ENCODE assay signal across 15 cellular contexts in genomic region chr19:34215006-34215665, GRCh38. TPM values are rescaled to one million over a fixed set of nuclear protein-coding genes. Genes with fewer than 3 reads are reported as not detected.
DNase-seq lines count a peak whose midpoint lies in the region; ATAC-seq and TF ChIP-seq lines count a peak whose summit lies in the region.
"Had no signal": no experiment of that assay in that cellular context is flagged by ENCODE, and none has a peak within 500 bp of the region (broad histone marks: within the 10 kb centered on the region; RNA-seq: fewer than 3 reads in every experiment).

No MANE protein-coding gene starts in this region.

- ATAC-seq in activated naive CD8-positive, alpha-beta T cell treated with anti-CD3 and anti-CD28 coated beads, Interleukin-2, amount 10 ng/mL, durations not matched to agents 7 days and 5 days (ENCODE audit: low read depth), result no peak
- ATAC-seq in activated T-helper 17 cell treated with anti-CD3 and anti-CD28 coated beads, Interleukin-2, amount 50 U/mL, for 72 hours (replicated peaks), result no peak
- ATAC-seq in stimulated activated naive B cell treated with anti-CD40 and anti-IgM and Interleukin-4, amounts not matched to agents 10 μg/mL and 1 μg/mL and 100 μg/mL, for 72 hours (replicated peaks), result no peak
- ATAC-seq in HG03521 (IDR thresholded peaks at IDR 0.05; ENCODE audit: unreplicated experiment), result no peak

- H3K27ac ChIP-seq in HEK293 (ENCODE audit: extremely low read depth, low read depth, low read length) (peak overlapping the region; percentile 38), right atrium auricular region (no peak overlapping the region)

- CTCF ChIA-PET in HEK293 (lab: Yijun Ruan, JAX), result interaction anchor here (0.7 kb wide), 1 partner anchor 293 kb away, joined by 3 read pairs; no protein-coding TSS in a partner anchor

- H3K36me3 Mint-ChIP-seq in activated naive CD8-positive, alpha-beta T cell treated with anti-CD3 and anti-CD28 coated beads, Interleukin-2, amount 10 ng/mL, durations not matched to agents 7 days and 5 days, result peaks cover 20% of the 10 kb centered on the region
- peaks cover 39% of the 10 kb centered on the region for H3K36me3 Mint-ChIP-seq in activated naive CD8-positive, alpha-beta T cell treated with anti-CD3 and anti-CD28 coated beads for 36 hours
- peaks cover 89% of the 10 kb centered on the region for H3K36me3 Mint-ChIP-seq in activated T-helper 17 cell treated with anti-CD3 and anti-CD28 coated beads, Interleukin-2, amount 50 U/mL, for 72 hours (ENCODE audit: low read depth)
- H3K36me3 Mint-ChIP-seq in stimulated activated naive B cell treated with anti-CD40 and anti-IgM and Interleukin-4, amounts not matched to agents 10 μg/mL and 1 μg/mL and 100 μg/mL, for 72 hours, result peaks cover 26 to 36% of the 10 kb centered on the region in 2 donors

- no peak for DNase-seq in activated naive CD8-positive, alpha-beta T cell treated with anti-CD3 and anti-CD28 coated beads, Interleukin-2, amount 10 ng/mL, durations not matched to agents 7 days and 5 days
- DNase-seq in activated naive CD8-positive, alpha-beta T cell treated with anti-CD3 and anti-CD28 coated beads for 36 hours, result no peak
- DNase-seq in stimulated activated naive B cell treated with anti-CD40 and anti-IgM and Interleukin-4, amounts not matched to agents 10 μg/mL and 1 μg/mL and 100 μg/mL, for 72 hours, result no peak
- DNase-seq in hippocampal formation (lab: John Stamatoyannopoulos, UW) (no peak), right atrium auricular region (ENCODE audit: low spot score) (no peak)
- DNase-seq: BE2C, MM.1S, NCI-H1092 treated with DMSO at 0.1 percent for 48 hours, NCI-H1694, NCI-H226, NCI-H524 treated with DMSO at 0.1 percent for 48 hours, SHP77 had no signal

- H3K4me1 ChIP-seq in HEK293 (ENCODE audit: control insufficient read depth, insufficient read depth, low read length) (peaks cover 35% of the 10 kb centered on the region), right atrium auricular region (no peaks in the 10 kb centered on the region)

- H3K9me3 ChIP-seq in HEK293 (ENCODE audit: control insufficient read depth, insufficient read depth, low read depth, low read length) (no peaks in the 10 kb centered on the region), right atrium auricular region (no peaks in the 10 kb centered on the region)
- H3K9me3 ChIP-seq: BE2C had no signal

- H3K4me3 Mint-ChIP-seq in activated naive CD8-positive, alpha-beta T cell treated with anti-CD3 and anti-CD28 coated beads, Interleukin-2, amount 10 ng/mL, durations not matched to agents 7 days and 5 days, result no peak overlapping the region
- H3K4me3 Mint-ChIP-seq in activated naive CD8-positive, alpha-beta T cell treated with anti-CD3 and anti-CD28 coated beads for 36 hours, result no peak overlapping the region
- no peak overlapping the region for H3K4me3 Mint-ChIP-seq in activated T-helper 17 cell treated with anti-CD3 and anti-CD28 coated beads, Interleukin-2, amount 50 U/mL, for 72 hours
- no peak overlapping the region for H3K4me3 Mint-ChIP-seq in stimulated activated naive B cell treated with anti-CD40 and anti-IgM and Interleukin-4, amounts not matched to agents 10 μg/mL and 1 μg/mL and 100 μg/mL, for 72 hours

- no peaks in the 10 kb centered on the region for H3K9me3 Mint-ChIP-seq in activated naive CD8-positive, alpha-beta T cell treated with anti-CD3 and anti-CD28 coated beads, Interleukin-2, amount 10 ng/mL, durations not matched to agents 7 days and 5 days
- H3K9me3 Mint-ChIP-seq in activated naive CD8-positive, alpha-beta T cell treated with anti-CD3 and anti-CD28 coated beads for 36 hours, result no peaks in the 10 kb centered on the region
- H3K9me3 Mint-ChIP-seq in activated T-helper 17 cell treated with anti-CD3 and anti-CD28 coated beads, Interleukin-2, amount 50 U/mL, for 72 hours, result no peaks in the 10 kb centered on the region
- no peaks in the 10 kb centered on the region for H3K9me3 Mint-ChIP-seq in stimulated activated naive B cell treated with anti-CD40 and anti-IgM and Interleukin-4, amounts not matched to agents 10 μg/mL and 1 μg/mL and 100 μg/mL, for 72 hours

- peaks cover 17% of the 10 kb centered on the region for H3K4me1 Mint-ChIP-seq in activated naive CD8-positive, alpha-beta T cell treated with anti-CD3 and anti-CD28 coated beads, Interleukin-2, amount 10 ng/mL, durations not matched to agents 7 days and 5 days
- H3K4me1 Mint-ChIP-seq in activated naive CD8-positive, alpha-beta T cell treated with anti-CD3 and anti-CD28 coated beads for 36 hours, result peaks cover 27% of the 10 kb centered on the region
- peaks cover 11% of the 10 kb centered on the region for H3K4me1 Mint-ChIP-seq in activated T-helper 17 cell treated with anti-CD3 and anti-CD28 coated beads, Interleukin-2, amount 50 U/mL, for 72 hours
- peaks cover 12 to 26% of the 10 kb centered on the region in 2 donors for H3K4me1 Mint-ChIP-seq in stimulated activated naive B cell treated with anti-CD40 and anti-IgM and Interleukin-4, amounts not matched to agents 10 μg/mL and 1 μg/mL and 100 μg/mL, for 72 hours

- H3K27ac Mint-ChIP-seq in activated naive CD8-positive, alpha-beta T cell treated with anti-CD3 and anti-CD28 coated beads, Interleukin-2, amount 10 ng/mL, durations not matched to agents 7 days and 5 days, result peak overlapping the region; percentile 10
- no peak overlapping the region for H3K27ac Mint-ChIP-seq in activated naive CD8-positive, alpha-beta T cell treated with anti-CD3 and anti-CD28 coated beads for 36 hours
- H3K27ac Mint-ChIP-seq in activated T-helper 17 cell treated with anti-CD3 and anti-CD28 coated beads, Interleukin-2, amount 50 U/mL, for 72 hours, result peak overlapping the region; percentile 10
- H3K27ac Mint-ChIP-seq in stimulated activated naive B cell treated with anti-CD40 and anti-IgM and Interleukin-4, amounts not matched to agents 10 μg/mL and 1 μg/mL and 100 μg/mL, for 72 hours, result peak overlapping the region; percentile 2

- H3K27me3 ChIP-seq in right atrium auricular region, result no peaks in the 10 kb centered on the region
- H3K27me3 ChIP-seq: BE2C had no signal

- no peak for TF ChIP-seq CTCF in HEK293 (tag by site-specific recombination; IDR thresholded peaks at IDR 0.05)
- TF ChIP-seq CTCF in right atrium auricular region (IDR thresholded peaks at IDR 0.05), result no peak

- H3K36me3 ChIP-seq in HEK293 (ENCODE audit: control insufficient read depth in 2 of 2, insufficient read depth in 1 of 2, low read length in 2 of 2) (peaks cover 57 to 83% of the 10 kb centered on the region in 2 experiments), right atrium auricular region (peaks cover 52% of the 10 kb centered on the region)

- no peaks in the 10 kb centered on the region for H3K27me3 Mint-ChIP-seq in activated naive CD8-positive, alpha-beta T cell treated with anti-CD3 and anti-CD28 coated beads, Interleukin-2, amount 10 ng/mL, durations not matched to agents 7 days and 5 days
- no peaks in the 10 kb centered on the region for H3K27me3 Mint-ChIP-seq in activated naive CD8-positive, alpha-beta T cell treated with anti-CD3 and anti-CD28 coated beads for 36 hours
- no peaks in the 10 kb centered on the region for H3K27me3 Mint-ChIP-seq in activated T-helper 17 cell treated with anti-CD3 and anti-CD28 coated beads, Interleukin-2, amount 50 U/mL, for 72 hours
- no peaks in the 10 kb centered on the region for H3K27me3 Mint-ChIP-seq in stimulated activated naive B cell treated with anti-CD40 and anti-IgM and Interleukin-4, amounts not matched to agents 10 μg/mL and 1 μg/mL and 100 μg/mL, for 72 hours

- POLR2A ChIA-PET in activated naive CD8-positive, alpha-beta T cell treated with anti-CD3 and anti-CD28 coated beads, Interleukin-2, amount 10 ng/mL, durations not matched to agents 7 days and 5 days (lab: Charles Lee), result no interaction called here
- POLR2A ChIA-PET in HEK293 (lab: Yijun Ruan, JAX), result no interaction called here

- no peak overlapping the region for H3K4me3 ChIP-seq in HEK293 (ENCODE audit: low read depth, low read length)
- H3K4me3 ChIP-seq in right atrium auricular region, result no peak overlapping the region

TF ChIP-seq in HEK293, 187 proteins besides CTCF, POLR2A, EP300 and RAD21 (continues in another document):
- TF ChIP-seq FEZF1 (tag by site-specific recombination; IDR thresholded peaks at IDR 0.05) (peak; percentile 77), ZNF398 (tag by site-specific recombination; IDR thresholded peaks at IDR 0.05) (no peak), ZBTB17 (tag by site-specific recombination; IDR thresholded peaks at IDR 0.05) (0 out of 2 replicates have a peak, but pooled peaks have one; percentile 61)

RNA-seq across cellular contexts. Expression of gene GARRE1, which starts 39.2 kb away (rescaled TPM):
- total RNA-seq in activated naive CD8-positive, alpha-beta T cell treated with anti-CD3 and anti-CD28 coated beads, Interleukin-2, amount 10 ng/mL, durations not matched to agents 7 days and 5 days, result 10 to 100 TPM; 17.7 to 19.4 TPM
- total RNA-seq in activated naive CD8-positive, alpha-beta T cell treated with anti-CD3 and anti-CD28 coated beads for 36 hours, result 1 to 10 TPM; 7.5 to 9.7 TPM
- 10 to 100 TPM; 13.6 to 22.2 TPM for total RNA-seq in activated T-helper 17 cell treated with anti-CD3 and anti-CD28 coated beads, Interleukin-2, amount 50 U/mL, for 72 hours
- total RNA-seq in right atrium auricular region, result 10 to 100 TPM; 25.5 to 28.0 TPM

RNA-seq across cellular contexts. Expression of gene LSM14A, which starts 42.8 kb away (rescaled TPM):
- 100 to 1,000 TPM; 141 to 156 TPM for total RNA-seq in activated naive CD8-positive, alpha-beta T cell treated with anti-CD3 and anti-CD28 coated beads, Interleukin-2, amount 10 ng/mL, durations not matched to agents 7 days and 5 days
- total RNA-seq in activated naive CD8-positive, alpha-beta T cell treated with anti-CD3 and anti-CD28 coated beads for 36 hours, result 100 to 1,000 TPM; 102 to 118 TPM
- 100 to 1,000 TPM in 1 of 2 donors, 10 to 100 TPM in 1; 88.5 to 105 TPM for total RNA-seq in activated T-helper 17 cell treated with anti-CD3 and anti-CD28 coated beads, Interleukin-2, amount 50 U/mL, for 72 hours
- 10 to 100 TPM; 60.3 to 80.2 TPM for total RNA-seq in right atrium auricular region
